ENCODE assay signal across 8 cellular contexts in the genomic region with DNA sequence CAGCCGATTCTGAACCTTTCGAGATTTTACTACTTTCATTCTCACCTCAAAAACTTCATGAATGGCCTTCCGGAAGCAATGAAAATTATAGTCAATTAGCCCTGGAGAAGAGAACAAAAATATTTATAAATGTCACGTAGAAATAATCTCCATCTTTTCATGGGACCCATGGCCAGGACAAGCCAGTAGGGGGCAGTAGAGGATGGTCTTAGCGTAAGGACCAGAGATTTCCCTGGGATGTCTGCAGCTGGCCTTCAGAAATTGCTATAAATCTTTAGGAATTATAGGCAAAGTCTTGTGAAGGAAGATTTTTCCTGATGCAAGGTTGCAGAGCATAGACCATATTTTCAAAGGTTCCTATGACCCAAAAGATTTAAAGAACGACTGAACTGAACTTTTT. TPM values are rescaled to one million over a fixed set of nuclear protein-coding genes. Genes with fewer than 3 reads are reported as not detected.
DNase-seq lines count a peak whose midpoint lies in the region; ATAC-seq and TF ChIP-seq lines count a peak whose summit lies in the region.

No MANE protein-coding gene starts in this region.

- H3K9me3 Mint-ChIP-seq in T-cell (no peaks in the 10 kb centered on the region), immature natural killer cell (no peaks in the 10 kb centered on the region)

- no peak overlapping the region for H3K4me3 Mint-ChIP-seq in T-cell
- H3K4me3 Mint-ChIP-seq in immature natural killer cell = no peak overlapping the region

- in situ Hi-C loops in astrocyte of the spinal cord (cut with HindIII; ENCODE audit: low sequenced_read_pairs) = no loop called here

- TF ChIP-seq EP300 in Ishikawa (IDR thresholded peaks at IDR 0.05; ENCODE audit: borderline replicate concordance) = no peak

- CTCF ChIA-PET in T-cell (lab: Charles Lee) = interaction anchor here (0.6 to 3.6 kb wide), 6 partner anchors 11 to 386 kb away, joined by 4 to 17 read pairs (median 6); no protein-coding TSS in a partner anchor

- peak in 2 of 4 experiments; percentile 34 to 44 for ATAC-seq in T-cell (replicated peaks in 1 of 4)
- no peak for ATAC-seq in HG03175 (IDR thresholded peaks at IDR 0.05; ENCODE audit: unreplicated experiment)
- ATAC-seq in GM21619 (IDR thresholded peaks at IDR 0.05; ENCODE audit: unreplicated experiment) = no peak

- TF ChIP-seq RAD21 in Ishikawa (IDR thresholded peaks at IDR 0.05; ENCODE audit: low read depth) = peak; percentile 82

- H3K4me3 ChIP-seq in astrocyte of the spinal cord (ENCODE audit: low read depth, low read length) = no peak overlapping the region

- H3K27me3 Mint-ChIP-seq in T-cell = no peaks in the 10 kb centered on the region
- peaks cover 3 to 7% (median 3%) of the 10 kb centered on the region in 3 donors for H3K27me3 Mint-ChIP-seq in immature natural killer cell (ENCODE audit: low read depth in 3 of 3)

- H3K4me1 Mint-ChIP-seq in T-cell (peaks cover 26 to 30% (median 27%) of the 10 kb centered on the region in 3 donors), immature natural killer cell (peaks cover 8 to 9% of the 10 kb centered on the region in 2 donors)

- no peak overlapping the region for H3K27ac Mint-ChIP-seq in T-cell
- no peak overlapping the region for H3K27ac Mint-ChIP-seq in immature natural killer cell

- peak; percentile 21 for DNase-seq in DMS79 (lab: John Stamatoyannopoulos, UW)
- peak in 27 of 34 experiments; percentile 12 to 57 (median 44) for DNase-seq in T-cell
- DNase-seq in astrocyte of the spinal cord (ENCODE audit: low read depth, low spot score) = peak; percentile 51
- peak; percentile 42 to 50 (median 42) for DNase-seq in immature natural killer cell
- peak; percentile 50 for DNase-seq in stimulated activated CD4-positive, alpha-beta T cell treated with anti-CD3 and anti-CD28 coated beads, Interleukin-1b, Interleukin-23, amount 100 ng/mL, for 48 hours

- POLR2A ChIA-PET in T-cell (lab: Charles Lee) = no interaction called here

- H3K36me3 Mint-ChIP-seq in T-cell = peaks cover under 1% of the 10 kb centered on the region
- no peaks in the 10 kb centered on the region for H3K36me3 Mint-ChIP-seq in immature natural killer cell

- peak; percentile 91 for TF ChIP-seq CTCF in astrocyte of the spinal cord (IDR thresholded peaks at IDR 0.05; ENCODE audit: low read depth, low read length)

TF ChIP-seq in Ishikawa, 13 proteins besides CTCF, POLR2A, EP300 and RAD21:
- TF ChIP-seq, protein P1, sequence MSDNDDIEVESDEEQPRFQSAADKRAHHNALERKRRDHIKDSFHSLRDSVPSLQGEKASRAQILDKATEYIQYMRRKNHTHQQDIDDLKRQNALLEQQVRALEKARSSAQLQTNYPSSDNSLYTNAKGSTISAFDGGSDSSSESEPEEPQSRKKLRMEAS (IDR thresholded peaks at IDR 0.05) = no peak
- TF ChIP-seq ZBTB7A (IDR thresholded peaks at IDR 0.05; ENCODE audit: low read depth) (no peak), FOXM1 (IDR thresholded peaks at IDR 0.05; ENCODE audit: borderline replicate concordance, low read depth) (no peak), TAF1 (IDR thresholded peaks at IDR 0.05; ENCODE audit: low read depth) (no peak), YY1 (IDR thresholded peaks at IDR 0.05; ENCODE audit: low read depth) (no peak), CEBPB (IDR thresholded peaks at IDR 0.05) (no peak), TEAD4 (IDR thresholded peaks at IDR 0.05) (no peak), EGR1 (IDR thresholded peaks at IDR 0.05) (no peak), NFIC (IDR thresholded peaks at IDR 0.05) (no peak), TCF12 (IDR thresholded peaks at IDR 0.05; ENCODE audit: low read depth) (no peak)
- TF ChIP-seq, protein P2, sequence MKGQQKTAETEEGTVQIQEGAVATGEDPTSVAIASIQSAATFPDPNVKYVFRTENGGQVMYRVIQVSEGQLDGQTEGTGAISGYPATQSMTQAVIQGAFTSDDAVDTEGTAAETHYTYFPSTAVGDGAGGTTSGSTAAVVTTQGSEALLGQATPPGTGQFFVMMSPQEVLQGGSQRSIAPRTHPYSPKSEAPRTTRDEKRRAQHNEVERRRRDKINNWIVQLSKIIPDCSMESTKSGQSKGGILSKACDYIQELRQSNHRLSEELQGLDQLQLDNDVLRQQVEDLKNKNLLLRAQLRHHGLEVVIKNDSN (IDR thresholded peaks at IDR 0.05) = no peak

RNA-seq across cellular contexts. Expression of a gene that starts 15.6 kb away (rescaled TPM):
- total RNA-seq in T-cell = 10 to 100 TPM; 14.6 to 24.1 (median 22.6) TPM
- polyA plus RNA-seq in immature natural killer cell = 10 to 100 TPM; 38.2 to 54.8 (median 40.8) TPM

RNA-seq across cellular contexts. Expression of a gene that starts 44.0 kb away (rescaled TPM):
- 1 to 10 TPM; 2.3 to 4.9 (median 4.6) TPM for total RNA-seq in T-cell
- under 1 TPM in 2 of 3 donors, not detected in 1; 0.11 to 0.22 TPM for polyA plus RNA-seq in immature natural killer cell

RNA-seq across cellular contexts. Expression of a gene that starts 53.0 kb away (rescaled TPM):
- 1 to 10 TPM in 1 of 5 donors, under 1 TPM in 4; 0.49 to 1.5 (median 0.73) TPM for total RNA-seq in T-cell
- not detected for polyA plus RNA-seq in immature natural killer cell
